24 cellular contexts compared by ENCODE assay signal in the genomic region with DNA sequence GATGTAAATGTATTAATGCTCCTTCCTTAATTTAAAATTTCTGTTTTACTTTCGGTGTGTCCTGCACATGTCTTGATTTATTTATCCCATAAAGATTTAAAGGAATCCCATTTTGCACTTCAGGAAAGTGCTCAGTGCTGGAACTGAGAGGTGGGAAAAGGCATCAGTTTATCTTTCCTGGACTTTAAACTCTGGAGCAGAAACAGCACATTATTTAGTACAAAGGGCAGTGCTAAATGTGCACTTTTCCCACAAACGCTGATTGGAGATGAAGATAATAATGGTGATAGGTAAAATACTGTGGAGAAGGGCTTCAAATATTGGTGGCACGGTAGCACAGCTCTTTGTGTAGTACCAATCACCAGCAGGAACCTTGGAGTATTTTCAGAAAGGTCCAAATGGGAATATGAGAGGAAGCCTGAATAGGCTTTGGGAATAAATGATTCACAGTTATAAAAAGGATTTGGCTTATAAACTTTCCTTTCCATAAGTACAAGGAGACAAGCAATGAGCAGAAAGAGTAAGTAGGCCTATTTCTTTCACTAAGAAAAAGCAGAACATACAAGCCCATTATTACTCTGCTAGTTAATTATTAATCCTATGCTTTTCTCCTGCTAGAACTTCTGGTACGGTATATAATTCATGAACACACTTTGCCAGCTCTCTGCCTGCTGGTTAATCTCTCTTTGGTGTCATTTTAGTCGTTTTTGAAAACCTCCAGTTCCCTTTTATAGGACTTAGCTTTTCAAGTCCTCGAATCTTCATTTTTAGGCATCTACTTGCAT. TPM values are rescaled to one million over a fixed set of nuclear protein-coding genes. Genes with fewer than 3 reads are reported as not detected.
A peak's percentile ranks its signal among the peaks of the same experiment; 100 is the strongest.
DNase-seq lines count a peak whose midpoint lies in the region; ATAC-seq, FAIRE-seq and TF ChIP-seq lines count a peak whose summit lies in the region.
"Had no signal": no experiment of that assay in that cellular context is flagged by ENCODE, and none has a peak within 500 bp of the region (broad histone marks: within the 10 kb centered on the region; RNA-seq: fewer than 3 reads in every experiment).

No MANE protein-coding gene starts in this region.

- SMC1A ChIA-PET in GM12878 (lab: Charles Lee; ENCODE audit: uncharacterized antibody, unreplicated experiment) = interaction anchor here (1.0 to 1.5 kb wide), 3 partner anchors 10 to 20 kb away, joined by 3 to 5 read pairs (median 3); no protein-coding TSS in a partner anchor

- no peak overlapping the region for H3K4me2 ChIP-seq in GM12878 (ENCODE audit: control insufficient read depth, insufficient read depth)
- H3K4me2 ChIP-seq: BLaER1 treated with 17β-estradiol and CSF1 and Interleukin-3, amounts not matched to agents 10 nM and 100 nM had no signal

- TF ChIP-seq POLR2A in GM12878 (IDR thresholded peaks at IDR 0.05; ENCODE audit: low read depth, low read length) = no peak
- no peak for TF ChIP-seq POLR2A in vagina (IDR thresholded peaks at IDR 0.05)

- H2AFZ ChIP-seq in GM12878 (ENCODE audit: control insufficient read depth, low read depth, low read length) = no peak overlapping the region

- H3K27ac ChIP-seq in 22Rv1 (peak overlapping the region; percentile 68), GM12878 (ENCODE audit: control insufficient read depth, insufficient read depth) (no peak overlapping the region), liver (ENCODE audit: low read depth in 1 of 2, low read length in 2 of 2) (no peak overlapping the region), vagina (no peak overlapping the region)
- H3K27ac ChIP-seq: BLaER1 treated with 17β-estradiol and CSF1 and Interleukin-3, amounts not matched to agents 10 nM and 100 nM; RWPE1; SK-N-MC had no signal

- CTCF ChIA-PET in GM12878 (lab: Yijun Ruan, JAX) = interaction anchor here (1.5 kb wide), 1 partner anchor 11 kb away, joined by 3 read pairs; no protein-coding TSS in a partner anchor

- ATAC-seq in GM12878 = peak; percentile 65
- no peak for ATAC-seq in GM19351 (IDR thresholded peaks at IDR 0.05; ENCODE audit: unreplicated experiment)
- no peak for ATAC-seq in HG02884 (IDR thresholded peaks at IDR 0.05; ENCODE audit: unreplicated experiment)

- H3K4me1 ChIP-seq in GM12878 (ENCODE audit: control insufficient read depth, insufficient read depth, low read length) = no peaks in the 10 kb centered on the region
- H3K4me1 ChIP-seq in liver (ENCODE audit: control insufficient read depth in 4 of 4, insufficient read depth in 4 of 4, low read length in 3 of 4) = peaks cover 0 to 9% (median 6%) of the 10 kb centered on the region in 4 donors
- H3K4me1 ChIP-seq in vagina = no peaks in the 10 kb centered on the region
- H3K4me1 ChIP-seq: BLaER1 treated with 17β-estradiol and CSF1 and Interleukin-3, amounts not matched to agents 10 nM and 100 nM had no signal

- H3K9me3 ChIP-seq in GM12878 (replicated peaks; ENCODE audit: control insufficient read depth, insufficient read depth, low read length) (no peaks in the 10 kb centered on the region; the same call in 2 of the 3 replicates), liver (ENCODE audit: control insufficient read depth in 4 of 4, low read length in 3 of 4) (no peaks in the 10 kb centered on the region), vagina (no peaks in the 10 kb centered on the region)
- H3K9me3 ChIP-seq: BLaER1 treated with 17β-estradiol and CSF1 and Interleukin-3, amounts not matched to agents 10 nM and 100 nM; Caco-2 had no signal

- no peak overlapping the region for H3K4me3 ChIP-seq in GM12878
- H3K4me3 ChIP-seq in liver (ENCODE audit: low read depth in 1 of 3, low read length in 3 of 3) = no peak overlapping the region
- no peak overlapping the region for H3K4me3 ChIP-seq in vagina
- H3K4me3 ChIP-seq: BLaER1 treated with 17β-estradiol and CSF1 and Interleukin-3, amounts not matched to agents 10 nM and 100 nM; SK-N-MC had no signal

- H3K9ac ChIP-seq in GM12878 (ENCODE audit: control insufficient read depth, insufficient read depth, low read length) = no peak overlapping the region
- peak overlapping the region in 1 of 2 donors; percentile 51 for H3K9ac ChIP-seq in liver (ENCODE audit: low read depth in 1 of 2, low read length in 2 of 2)
- H3K9ac ChIP-seq: BLaER1 treated with 17β-estradiol and CSF1 and Interleukin-3, amounts not matched to agents 10 nM and 100 nM had no signal

- no peaks in the 10 kb centered on the region for H3K79me2 ChIP-seq in GM12878 (ENCODE audit: control insufficient read depth, insufficient read depth, low read length)

- DNase-seq in KBM-7 (peak; percentile 7), GM12878 (ENCODE audit: low read depth, low spot score) (no peak), vagina (ENCODE audit: extremely low spot score in 2 of 2) (no peak), kidney glomerular epithelial cell (lab: John Stamatoyannopoulos, UW) (no peak)
- DNase-seq: 8988T; Caco-2; CD4-positive, alpha-beta memory T cell; DMS 273 treated with DMSO at 0.1 percent for 48 hours; H9; HFFc6; KG1; NCI-H1105; NCI-H2171; SHP77 treated with DMSO at 0.1 percent for 48 hours had no signal

- FAIRE-seq in GM12878 (lab: Jason Lieb, UNC) = no peak
- FAIRE-seq: GM12892, GM18507 had no signal

- POLR2A ChIA-PET in GM12878 (lab: Charles Lee) = no interaction called here

- 18% methylated on average over 6 of the region's 6 CpGs for WGBS in GM12878 (ENCODE audit: insufficient coverage, insufficient replicate concordance, low lambda C conversion rate, missing lambda C conversion rate)
- 41% methylated on average over 6 of the region's 6 CpGs for WGBS in liver

- intact Hi-C loops in GM12878 (cut with micrococcal nuclease; ENCODE audit: unreplicated experiment) = no loop called here
- intact Hi-C loops in vagina (cut with DNase I) = no loop called here

- in situ Hi-C loops in KBM-7 (cut with MboI; ENCODE audit: low pct_unique_long_range_greater_than_20kb, low sequenced_read_pairs) = no loop called here
- in situ Hi-C loops in GM12878 (cut with MboI) = no loop called here

- no TSS peak for BruUV-seq in GM12878 (replicated peaks; lab: Mats Ljungman, UMichigan)

- H3K36me3 ChIP-seq in GM12878 (ENCODE audit: control insufficient read depth in 2 of 2, insufficient read depth in 2 of 2, low read length in 1 of 2) (no peaks in the 10 kb centered on the region), liver (ENCODE audit: control insufficient read depth in 4 of 4, insufficient read depth in 3 of 4, low read depth in 1 of 4, low read length in 3 of 4) (no peaks in the 10 kb centered on the region), vagina (no peaks in the 10 kb centered on the region)
- H3K36me3 ChIP-seq: BLaER1 treated with 17β-estradiol and CSF1 and Interleukin-3, amounts not matched to agents 10 nM and 100 nM had no signal

- TF ChIP-seq EP300 in GM12878 (IDR thresholded peaks at IDR 0.05; ENCODE audit: borderline replicate concordance in 1 of 2, control insufficient read depth in 1 of 2, low read depth in 2 of 2, low read length in 2 of 2) = no peak

- no peak for TF ChIP-seq CTCF in 22Rv1 (IDR thresholded peaks at IDR 0.05)
- no peak for TF ChIP-seq CTCF in GM12878 (IDR thresholded peaks at IDR 0.05 in 2 of 3, conservative IDR thresholded peaks at IDR 0.05 in 1 of 3; ENCODE audit: control insufficient read depth in 2 of 3, extremely low read depth in 1 of 3, insufficient read depth in 1 of 3, low read depth in 3 of 3, low read length in 3 of 3)
- TF ChIP-seq CTCF in liver (IDR thresholded peaks at IDR 0.05; ENCODE audit: low read depth, low read length, missing input control) = no peak
- TF ChIP-seq CTCF in vagina (IDR thresholded peaks at IDR 0.05) = no peak

- no peak for TF ChIP-seq RAD21 in GM12878 (IDR thresholded peaks at IDR 0.05; ENCODE audit: insufficient read depth, low read depth, low read length)
- peak; percentile 16 to 25 for TF ChIP-seq RAD21 in liver (IDR thresholded peaks at IDR 0.05)

- RAD21 ChIA-PET in GM12878 (lab: Charles Lee; ENCODE audit: unreplicated experiment) = no interaction called here

- H3K27me3 ChIP-seq in GM12878 (replicated peaks in 1 of 2; ENCODE audit: control insufficient read depth in 2 of 2, insufficient read depth in 2 of 2, low read length in 1 of 2) (no peaks in the 10 kb centered on the region), liver (ENCODE audit: control insufficient read depth in 4 of 4, insufficient read depth in 4 of 4, low read length in 3 of 4) (no peaks in the 10 kb centered on the region), vagina (no peaks in the 10 kb centered on the region)
- H3K27me3 ChIP-seq: BLaER1 treated with 17β-estradiol and CSF1 and Interleukin-3, amounts not matched to agents 10 nM and 100 nM had no signal

- no peaks in the 10 kb centered on the region for H4K20me1 ChIP-seq in GM12878 (ENCODE audit: control insufficient read depth, insufficient read depth)
- H4K20me1 ChIP-seq: BLaER1 treated with 17β-estradiol and CSF1 and Interleukin-3, amounts not matched to agents 10 nM and 100 nM had no signal

TF ChIP-seq in liver, 16 proteins besides CTCF, POLR2A, EP300 and RAD21 (continues in another document):
- no peak for TF ChIP-seq EGR1 (IDR thresholded peaks at IDR 0.05; ENCODE audit: low read depth in 2 of 2)
- peak; percentile 69 for TF ChIP-seq HNF4G (IDR thresholded peaks at IDR 0.05)
- peak in 1 of 2 donors; percentile 43 for TF ChIP-seq RXRA (IDR thresholded peaks at IDR 0.05)
- TF ChIP-seq HNF4A (conservative IDR thresholded peaks at IDR 0.05) = peak; percentile 89 to 95
- TF ChIP-seq, protein P1, sequence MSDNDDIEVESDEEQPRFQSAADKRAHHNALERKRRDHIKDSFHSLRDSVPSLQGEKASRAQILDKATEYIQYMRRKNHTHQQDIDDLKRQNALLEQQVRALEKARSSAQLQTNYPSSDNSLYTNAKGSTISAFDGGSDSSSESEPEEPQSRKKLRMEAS (IDR thresholded peaks at IDR 0.05) = peak; percentile 9
- TF ChIP-seq GABPA (IDR thresholded peaks at IDR 0.05 in 1 of 2, conservative IDR thresholded peaks at IDR 0.05 in 1 of 2) = no peak
- no peak for TF ChIP-seq JUND (IDR thresholded peaks at IDR 0.05)

RNA-seq across cellular contexts. Expression of a gene that starts 58.4 kb away (rescaled TPM):
- total RNA-seq in GM12878 (2013; cell fraction: nucleolus; rRNA removed) = not detected in 2 replicates
- total RNA-seq in GM12878 (2014; rRNA removed) (not detected in 2 replicates), GM12878 (2014; rRNA removed; fragmentation: Illumina TruSeq; extraction: Trizol) (not detected in 2 replicates), GM12878 (2021) (not detected in 2 replicates), liver (not detected), vagina (not detected)
- not detected for polyA plus RNA-seq in GM12878 (2011; ENCODE audit: low read depth)
- polyA plus RNA-seq in GM12878 (2011; rRNA removed) (not detected in 2 replicates), GM12878 (2014; fragmentation: Illumina TruSeq; extraction: Trizol) (not detected in 2 replicates), GM12878 (2014; fragmentation: Nextera tagmentation; extraction: Ambion mirVana) (not detected), GM12878 (2014; rRNA removed) (not detected in 2 replicates), GM12878 (2016; fragmentation: Nextera tagmentation; extraction: Ambion mirVana) (not detected), liver (not detected)
- polyA plus RNA-seq in GM12878 (2011; cell fraction: cytosol; rRNA removed) = not detected in 2 replicates
- not detected in 2 replicates for polyA plus RNA-seq in GM12878 (2011; cell fraction: nucleus; rRNA removed)
- not detected in 2 replicates for polyA plus RNA-seq in GM12878 (2012)
- not detected in 2 replicates for polyA minus RNA-seq in GM12878 (2011; rRNA and poly(A)+ RNA removed)
- not detected in 2 replicates for polyA minus RNA-seq in GM12878 (2011; cell fraction: cytosol; rRNA and poly(A)+ RNA removed)
- not detected in 2 replicates for polyA minus RNA-seq in GM12878 (2011; cell fraction: nucleus; rRNA and poly(A)+ RNA removed)
- total RNA-seq: Caco-2; CD4-positive, alpha-beta memory T cell; G401; H9; HFFc6 had no signal
- polyA plus RNA-seq: CD4-positive, alpha-beta memory T cell had no signal
